ENCODE assay signal across 19 cellular contexts in genomic region chr13:98374750-98375149, GRCh38.
DNase-seq lines count a peak whose midpoint lies in the region; ATAC-seq, FAIRE-seq and TF ChIP-seq lines count a peak whose summit lies in the region.
"Had no signal": no experiment of that assay in that cellular context is flagged by ENCODE, and none has a peak within 500 bp of the region (broad histone marks: within the 10 kb centered on the region; RNA-seq: fewer than 3 reads in every experiment).

No MANE protein-coding gene starts in this region.

- H3K4me1 ChIP-seq in HepG2 (ENCODE audit: insufficient read depth, low read length) (no peaks in the 10 kb centered on the region), right lobe of liver (no peaks in the 10 kb centered on the region), esophagus muscularis mucosa (peaks cover 5 to 15% (median 14%) of the 10 kb centered on the region in 4 donors)
- H3K4me1 ChIP-seq: BLaER1 treated with 17β-estradiol and CSF1 and Interleukin-3, amounts not matched to agents 10 nM and 100 nM had no signal

- TF ChIP-seq CTCF in HepG2 (CRISPR knock-in tag; IDR thresholded peaks at IDR 0.05) = no peak
- TF ChIP-seq CTCF in right lobe of liver (IDR thresholded peaks at IDR 0.05) = no peak
- no peak for TF ChIP-seq CTCF in esophagus muscularis mucosa (IDR thresholded peaks at IDR 0.05)
- TF ChIP-seq CTCF in type B pancreatic cell (conservative IDR thresholded peaks at IDR 0.05) = no peak

- no TSS peak for BruUV-seq in HepG2 (replicated peaks; lab: Mats Ljungman, UMichigan)

- TF ChIP-seq RAD21 in HepG2 (CRISPR knock-in tag; IDR thresholded peaks at IDR 0.05) = no peak

- H3K4me3 ChIP-seq in HepG2 (replicated peaks in 1 of 3; ENCODE audit: insufficient read depth in 1 of 3, low read depth in 2 of 3, low read length in 3 of 3) (no peak overlapping the region), right lobe of liver (no peak overlapping the region), esophagus muscularis mucosa (no peak overlapping the region), MG63 (no peak overlapping the region)
- H3K4me3 ChIP-seq: BLaER1 treated with 17β-estradiol and CSF1 and Interleukin-3, amounts not matched to agents 10 nM and 100 nM had no signal

- in situ Hi-C loops in HepG2 (cut with HindIII; ENCODE audit: extremely low pct_ligation_motif_present, low pct_unique_long_range_greater_than_20kb) = no loop called here

- H3K9me3 Mint-ChIP-seq in central memory CD8-positive, alpha-beta T cell = no peaks in the 10 kb centered on the region
- peaks cover 7% of the 10 kb centered on the region for H3K9me3 Mint-ChIP-seq in type B pancreatic cell

- no peak overlapping the region for H3K27ac ChIP-seq in HepG2 (ENCODE audit: extremely low read length, insufficient read depth, low read length)
- H3K27ac ChIP-seq in right lobe of liver = no peak overlapping the region
- H3K27ac ChIP-seq in esophagus muscularis mucosa (replicated peaks in 1 of 4) = no peak overlapping the region
- H3K27ac ChIP-seq: BLaER1 treated with 17β-estradiol and CSF1 and Interleukin-3, amounts not matched to agents 10 nM and 100 nM; KMS-11 had no signal

- FAIRE-seq in HepG2 (lab: Jason Lieb, UNC) = no peak
- FAIRE-seq: H1 had no signal

- no peak overlapping the region for H3K9ac ChIP-seq in HepG2 (ENCODE audit: insufficient read depth, low read depth, low read length)
- H3K9ac ChIP-seq: BLaER1 treated with 17β-estradiol and CSF1 and Interleukin-3, amounts not matched to agents 10 nM and 100 nM; KMS-11 had no signal

- H4K20me1 ChIP-seq in HepG2 (ENCODE audit: insufficient read depth, low read length) = peaks cover 31% of the 10 kb centered on the region; the same call in 1 of the 2 replicates
- H4K20me1 ChIP-seq: BLaER1 treated with 17β-estradiol and CSF1 and Interleukin-3, amounts not matched to agents 10 nM and 100 nM had no signal

- ATAC-seq in HepG2 (no peak), right lobe of liver (no peak), GM19395 (IDR thresholded peaks at IDR 0.05; ENCODE audit: unreplicated experiment) (no peak)
- peak; percentile 14 for ATAC-seq in central memory CD8-positive, alpha-beta T cell (replicated peaks; ENCODE audit: extremely low read depth, poor library complexity, severe bottlenecking)

- CTCF ChIA-PET in HepG2 (lab: Yijun Ruan, JAX; ENCODE audit: low intra/inter-chr PET ratio, low total read pairs) = no interaction called here

- WGBS in HepG2 (ENCODE audit: low lambda C conversion rate) = 89% methylated on average over 1 of the region's 1 CpG
- WGBS in right lobe of liver (ENCODE audit: insufficient coverage, low coverage, low lambda C conversion rate, missing lambda C conversion rate) = 100% methylated on average over 1 of the region's 1 CpG
- 94% methylated on average over 1 of the region's 1 CpG for WGBS in esophagus muscularis mucosa

- POLR2A ChIA-PET in HepG2 (lab: Yijun Ruan, JAX) = no interaction called here

- H2AFZ ChIP-seq in HepG2 (ENCODE audit: low read length) = no peak overlapping the region

- intact Hi-C loops in HepG2 (cut with micrococcal nuclease; ENCODE audit: unreplicated experiment) = no loop called here
- intact Hi-C loops in right lobe of liver (cut with DNase I) = no loop called here
- intact Hi-C loops in esophagus muscularis mucosa (cut with DNase I) = loop anchor here (5.0 kb wide), 1 partner anchor 232 kb away; the partner anchor contains the start of gene FARP1

- H3K27ac Mint-ChIP-seq in central memory CD8-positive, alpha-beta T cell (ENCODE audit: low read depth) = no peak overlapping the region
- H3K27ac Mint-ChIP-seq in type B pancreatic cell = peak overlapping the region; percentile 13
- H3K27ac Mint-ChIP-seq: B cell; CD8-positive, alpha-beta memory T cell; H9 had no signal

- H3K27me3 ChIP-seq in HepG2 (ENCODE audit: control insufficient read depth in 1 of 2, insufficient read depth in 2 of 2, low read length in 2 of 2) = no peaks in the 10 kb centered on the region
- H3K27me3 ChIP-seq in right lobe of liver = no peaks in the 10 kb centered on the region
- no peaks in the 10 kb centered on the region for H3K27me3 ChIP-seq in esophagus muscularis mucosa
- H3K27me3 ChIP-seq in MG63 = no peaks in the 10 kb centered on the region
- H3K27me3 ChIP-seq: BLaER1 treated with 17β-estradiol and CSF1 and Interleukin-3, amounts not matched to agents 10 nM and 100 nM had no signal

- H3K9me3 ChIP-seq in HepG2 (ENCODE audit: low read length) = no peaks in the 10 kb centered on the region
- H3K9me3 ChIP-seq in right lobe of liver = no peaks in the 10 kb centered on the region
- peaks cover 0 to 8% (median 0%) of the 10 kb centered on the region in 4 donors for H3K9me3 ChIP-seq in esophagus muscularis mucosa
- peaks cover 10% of the 10 kb centered on the region for H3K9me3 ChIP-seq in MG63

- no peaks in the 10 kb centered on the region for H3K4me1 Mint-ChIP-seq in central memory CD8-positive, alpha-beta T cell
- peaks cover 26% of the 10 kb centered on the region for H3K4me1 Mint-ChIP-seq in type B pancreatic cell (ENCODE audit: unreplicated experiment)
- H3K4me1 Mint-ChIP-seq: B cell; CD4-positive, CD25-positive, alpha-beta regulatory T cell; CD8-positive, alpha-beta memory T cell had no signal

- H3K4me2 ChIP-seq in HepG2 (ENCODE audit: low read depth, low read length) = no peak overlapping the region
- H3K4me2 ChIP-seq: BLaER1 treated with 17β-estradiol and CSF1 and Interleukin-3, amounts not matched to agents 10 nM and 100 nM; KMS-11 had no signal

- TF ChIP-seq EP300 in HepG2 (IDR thresholded peaks at IDR 0.05; ENCODE audit: low read depth in 2 of 2, low read length in 2 of 2) (no peak), HepG2 (CRISPR knock-in tag; IDR thresholded peaks at IDR 0.05; ENCODE audit: borderline replicate concordance) (no peak), esophagus muscularis mucosa (IDR thresholded peaks at IDR 0.05) (no peak)

- H3K36me3 Mint-ChIP-seq in central memory CD8-positive, alpha-beta T cell (ENCODE audit: insufficient read depth) = no peaks in the 10 kb centered on the region
- H3K36me3 Mint-ChIP-seq in type B pancreatic cell = peaks cover 63% of the 10 kb centered on the region
- H3K36me3 Mint-ChIP-seq: CD4-positive, CD25-positive, alpha-beta regulatory T cell; CD8-positive, alpha-beta memory T cell had no signal

- peaks cover 27% of the 10 kb centered on the region for H3K27me3 Mint-ChIP-seq in central memory CD8-positive, alpha-beta T cell
- H3K27me3 Mint-ChIP-seq in type B pancreatic cell = no peaks in the 10 kb centered on the region
- H3K27me3 Mint-ChIP-seq: CD4-positive, CD25-positive, alpha-beta regulatory T cell had no signal

- H3K4me3 Mint-ChIP-seq in central memory CD8-positive, alpha-beta T cell = no peak overlapping the region
- no peak overlapping the region for H3K4me3 Mint-ChIP-seq in type B pancreatic cell
- H3K4me3 Mint-ChIP-seq: B cell; CD4-positive, CD25-positive, alpha-beta regulatory T cell; CD8-positive, alpha-beta memory T cell; H9 had no signal

- DNase-seq in HepG2 (ENCODE audit: low spot score) (no peak), right lobe of liver (no peak), esophagus muscularis mucosa (ENCODE audit: extremely low spot score) (peak; percentile 50), type B pancreatic cell (ENCODE audit: extremely low spot score, unreplicated experiment) (no peak), MG63 (no peak), epidermal melanocyte (ENCODE audit: insufficient read length, low spot score) (no peak)
- DNase-seq in central memory CD8-positive, alpha-beta T cell (ENCODE audit: low spot score in 2 of 2) = no peak
- DNase-seq: 8988T; CD4-positive, CD25-positive, alpha-beta regulatory T cell; CD8-positive, alpha-beta memory T cell; COR-L47; DMS 273 treated with DMSO at 0.1 percent for 48 hours; GDM1; H9 had no signal

- H3K36me3 ChIP-seq in HepG2 (replicated peaks in 1 of 2; ENCODE audit: control insufficient read depth in 1 of 2, insufficient read depth in 2 of 2, low read length in 2 of 2) (peaks cover 20 to 65% of the 10 kb centered on the region in 2 experiments), right lobe of liver (no peaks in the 10 kb centered on the region), esophagus muscularis mucosa (peaks cover 0 to 3% (median 0%) of the 10 kb centered on the region in 4 donors), MG63 (peaks cover 20% of the 10 kb centered on the region)

- no peak for TF ChIP-seq POLR2A in HepG2 (IDR thresholded peaks at IDR 0.05; ENCODE audit: insufficient read depth in 1 of 2, low read depth in 2 of 2, low read length in 2 of 2)
- TF ChIP-seq POLR2A in right lobe of liver (IDR thresholded peaks at IDR 0.05) = no peak
- TF ChIP-seq POLR2A in esophagus muscularis mucosa (IDR thresholded peaks at IDR 0.05; ENCODE audit: low read depth) = no peak

- peaks cover 24% of the 10 kb centered on the region for H3K79me2 ChIP-seq in HepG2 (ENCODE audit: insufficient read depth, low read length)

TF ChIP-seq in HepG2, 621 proteins besides CTCF, POLR2A, EP300 and RAD21:
- TF ChIP-seq RBM22 (optimal IDR thresholded peaks at IDR 0.05; ENCODE audit: low read length) (peak; percentile 16), ZNF484 (CRISPR knock-in tag; IDR thresholded peaks at IDR 0.05; ENCODE audit: borderline replicate concordance, low read depth) (0 out of 2 replicates have a peak, but pooled peaks have one; percentile 14), MIER2 (CRISPR knock-in tag; IDR thresholded peaks at IDR 0.05) (no peak), STAT5B (CRISPR knock-in tag; IDR thresholded peaks at IDR 0.05) (no peak), IKZF1 (IDR thresholded peaks at IDR 0.05) (no peak)
